ENCODE assay signal across 9 cellular contexts in genomic region chr4:53702334-53703266, GRCh38.
DNase-seq lines count a peak whose midpoint lies in the region; ATAC-seq and TF ChIP-seq lines count a peak whose summit lies in the region.
"Had no signal": no experiment of that assay in that cellular context is flagged by ENCODE, and none has a peak within 500 bp of the region (broad histone marks: within the 10 kb centered on the region; RNA-seq: fewer than 3 reads in every experiment).

No MANE protein-coding gene starts in this region.

- H3K27ac ChIP-seq in body of pancreas: peak overlapping the region in 3 of 4 donors; percentile 50 to 54 (median 52)

- peak; percentile 85 for DNase-seq in DMS53 treated with DMSO at 0.1 percent for 48 hours (lab: John Stamatoyannopoulos, UW; ENCODE audit: unreplicated experiment)
- DNase-seq in NCI-H526 treated with DMSO at 0.1 percent for 48 hours (lab: John Stamatoyannopoulos, UW): peak; percentile 64
- peak; percentile 42 to 72 (median 68) for DNase-seq in body of pancreas
- peak; percentile 17 to 26 (median 21) for DNase-seq in immature natural killer cell
- DNase-seq in stimulated activated CD4-positive, alpha-beta T cell treated with anti-CD3 and anti-CD28 coated beads, Interleukin-2, amount 100 ng/mL, for 48 hours: no peak

- intact Hi-C loops in body of pancreas (cut with DNase I): no loop called here

- no peaks in the 10 kb centered on the region for H3K36me3 Mint-ChIP-seq in immature natural killer cell
- H3K36me3 Mint-ChIP-seq: activated naive CD4-positive, alpha-beta T cell treated with anti-CD3 and anti-CD28 coated beads, Interleukin-2, amount 50 U/mL, for 72 hours had no signal

- no peak overlapping the region for H3K4me3 ChIP-seq in body of pancreas
- peak overlapping the region; percentile 49 for H3K4me3 ChIP-seq in skeletal muscle satellite cell (ENCODE audit: low read length)

- H3K27me3 Mint-ChIP-seq in immature natural killer cell (ENCODE audit: low read depth in 3 of 3): peaks cover 0 to 4% (median 0%) of the 10 kb centered on the region in 3 donors

- peaks cover 16 to 24% of the 10 kb centered on the region in 2 donors for H3K4me1 Mint-ChIP-seq in immature natural killer cell

- H3K4me2 ChIP-seq in skeletal muscle satellite cell (ENCODE audit: low read length): peak overlapping the region; percentile 79

- H3K36me3 ChIP-seq in body of pancreas (replicated peaks in 1 of 2; ENCODE audit: insufficient read depth in 1 of 2, low read depth in 2 of 2) (no peaks in the 10 kb centered on the region), skeletal muscle satellite cell (ENCODE audit: insufficient read depth, low read length) (no peaks in the 10 kb centered on the region)

- H3K4me3 Mint-ChIP-seq in immature natural killer cell: peak overlapping the region; percentile 68 to 80 (median 78)

- peaks cover 8% of the 10 kb centered on the region for H3K4me1 ChIP-seq in body of pancreas
- peaks cover 25% of the 10 kb centered on the region for H3K4me1 ChIP-seq in skeletal muscle satellite cell (ENCODE audit: control insufficient read depth, insufficient read depth, low read length)

- H3K9ac ChIP-seq in skeletal muscle satellite cell (ENCODE audit: low read depth, low read length): peak overlapping the region; percentile 66

- no peaks in the 10 kb centered on the region for H3K9me3 ChIP-seq in body of pancreas
- no peaks in the 10 kb centered on the region for H3K9me3 ChIP-seq in skeletal muscle satellite cell (replicated peaks; ENCODE audit: low read length)

- H3K9me3 Mint-ChIP-seq in immature natural killer cell: peaks cover 0 to 2% (median 0%) of the 10 kb centered on the region in 6 donors
- H3K9me3 Mint-ChIP-seq: activated naive CD4-positive, alpha-beta T cell treated with anti-CD3 and anti-CD28 coated beads, Interleukin-2, amount 50 U/mL, for 72 hours had no signal

- no peak for TF ChIP-seq POLR2A in body of pancreas (IDR thresholded peaks at IDR 0.05)

- H3K27ac Mint-ChIP-seq in immature natural killer cell: peak overlapping the region; percentile 36 to 78 (median 70)

- TF ChIP-seq CTCF in body of pancreas (IDR thresholded peaks at IDR 0.05): no peak

- WGBS in body of pancreas, 2 donors: 25 to 42% methylated on average over 17 to 24 of the region's 24 CpGs

- no peaks in the 10 kb centered on the region for H3K27me3 ChIP-seq in body of pancreas
- no peaks in the 10 kb centered on the region for H3K27me3 ChIP-seq in skeletal muscle satellite cell (ENCODE audit: control insufficient read depth, insufficient read depth, low read length)

- peak; percentile 75 for ATAC-seq in GM19452 (IDR thresholded peaks at IDR 0.05; ENCODE audit: unreplicated experiment)
- peak; percentile 68 for ATAC-seq in HG03442 (IDR thresholded peaks at IDR 0.05; ENCODE audit: unreplicated experiment)
- peak; percentile 76 for ATAC-seq in body of pancreas

Comparison
In these comparisons a context has a peak if more than half of its experiments do, and no peak if none do; other contexts are left out.
1. DNase-seq: peak in DMS53 treated with DMSO at 0.1 percent for 48 hours (single experiment), NCI-H526 treated with DMSO at 0.1 percent for 48 hours (single experiment), body of pancreas (4 of 4) and immature natural killer cell (3 of 3); none in stimulated activated CD4-positive, alpha-beta T cell treated with anti-CD3 and anti-CD28 coated beads, Interleukin-2, amount 100 ng/mL, for 48 hours (0 of 2).
2. Peak in every context shown above with its lines, with median percentiles within 50 percentile points of each other: ATAC-seq.